Comparison of ENCODE assay signal across 21 cellular contexts in genomic region chr2:227297052-227297451, GRCh38.
"Had no signal": no experiment of that assay in that cellular context is flagged by ENCODE, and none has a peak within 500 bp of the region (broad histone marks: within the 10 kb centered on the region; RNA-seq: fewer than 3 reads in every experiment).

No MANE protein-coding gene starts in this region.

- H3K36me3 ChIP-seq: neutrophil, right atrium auricular region, tibial artery, upper lobe of right lung, vagina had no signal

- H3K36me3 Mint-ChIP-seq: immature natural killer cell had no signal

- H3K27me3 ChIP-seq: heart right ventricle, neutrophil, right atrium auricular region, tibial artery, upper lobe of right lung, vagina had no signal

- H3K9me3 Mint-ChIP-seq: dendritic cell treated with granulocyte-macrophage colony-stimulating factor and Interleukin-4, amounts not matched to agents 40 ng/mL and 50 ng/mL, for 4 days; effector memory CD8-positive, alpha-beta T cell; immature natural killer cell; naive thymus-derived CD4-positive, alpha-beta T cell; stimulated activated effector memory CD8-positive, alpha-beta T cell treated with anti-CD3 and anti-CD28 coated beads, Interleukin-12 subunit alpha, Interleukin-12 subunit beta, amount 100 ng/mL, for 72 hours; stimulated activated naive CD8-positive, alpha-beta T cell treated with anti-CD3 and anti-CD28 coated beads, Interleukin-15, Interleukin-2, amounts not matched to agents 100 ng/mL and 50 ng/mL, for 24 hours had no signal

- H3K27me3 Mint-ChIP-seq: dendritic cell treated with granulocyte-macrophage colony-stimulating factor and Interleukin-4, amounts not matched to agents 40 ng/mL and 50 ng/mL, for 4 days; effector memory CD8-positive, alpha-beta T cell; naive thymus-derived CD4-positive, alpha-beta T cell; stimulated activated naive CD8-positive, alpha-beta T cell treated with anti-CD3 and anti-CD28 coated beads, Interleukin-15, Interleukin-2, amounts not matched to agents 100 ng/mL and 50 ng/mL, for 24 hours had no signal

- ATAC-seq: effector memory CD8-positive, alpha-beta T cell; heart right ventricle; naive thymus-derived CD4-positive, alpha-beta T cell; stimulated activated effector memory CD8-positive, alpha-beta T cell treated with anti-CD3 and anti-CD28 coated beads, Interleukin-12 subunit alpha, Interleukin-12 subunit beta, amount 100 ng/mL, for 72 hours; upper lobe of right lung had no signal

- H3K4me3 Mint-ChIP-seq: dendritic cell treated with granulocyte-macrophage colony-stimulating factor and Interleukin-4, amounts not matched to agents 40 ng/mL and 50 ng/mL, for 4 days; effector memory CD8-positive, alpha-beta T cell; immature natural killer cell; naive thymus-derived CD4-positive, alpha-beta T cell; stimulated activated effector memory CD8-positive, alpha-beta T cell treated with anti-CD3 and anti-CD28 coated beads, Interleukin-12 subunit alpha, Interleukin-12 subunit beta, amount 100 ng/mL, for 72 hours; stimulated activated naive CD8-positive, alpha-beta T cell treated with anti-CD3 and anti-CD28 coated beads, Interleukin-15, Interleukin-2, amounts not matched to agents 100 ng/mL and 50 ng/mL, for 24 hours had no signal

- FAIRE-seq: colon had no signal

- H3K27ac Mint-ChIP-seq: dendritic cell treated with granulocyte-macrophage colony-stimulating factor and Interleukin-4, amounts not matched to agents 40 ng/mL and 50 ng/mL, for 4 days; immature natural killer cell; naive thymus-derived CD4-positive, alpha-beta T cell; stimulated activated effector memory CD8-positive, alpha-beta T cell treated with anti-CD3 and anti-CD28 coated beads, Interleukin-12 subunit alpha, Interleukin-12 subunit beta, amount 100 ng/mL, for 72 hours; stimulated activated naive CD8-positive, alpha-beta T cell treated with anti-CD3 and anti-CD28 coated beads, Interleukin-15, Interleukin-2, amounts not matched to agents 100 ng/mL and 50 ng/mL, for 24 hours had no signal

- DNase-seq: cerebellar nuclear complex; effector memory CD8-positive, alpha-beta T cell; erythroblast; foreskin melanocyte; heart right ventricle; immature natural killer cell; mammary epithelial cell; naive thymus-derived CD4-positive, alpha-beta T cell; posterior cingulate gyrus; stimulated activated CD4-positive, alpha-beta T cell treated with anti-CD3 and anti-CD28 coated beads, Interleukin-4, amount 100 ng/mL, for 1 hour; stimulated activated CD8-positive, alpha-beta memory T cell treated with anti-CD3 and anti-CD28 coated beads, Interleukin-4, amount 100 ng/mL, for 48 hours; tibial artery; upper lobe of right lung had no signal

- H3K4me1 Mint-ChIP-seq: immature natural killer cell; stimulated activated effector memory CD8-positive, alpha-beta T cell treated with anti-CD3 and anti-CD28 coated beads, Interleukin-12 subunit alpha, Interleukin-12 subunit beta, amount 100 ng/mL, for 72 hours had no signal

- H3K4me3 ChIP-seq: heart right ventricle, right atrium auricular region, smooth muscle cell, tibial artery, upper lobe of right lung, vagina had no signal
